In genomic region chr6:79985128-79985527, GRCh38 we compare ENCODE assay signal across 23 cellular contexts. TPM values are rescaled to one million over a fixed set of nuclear protein-coding genes. Genes with fewer than 3 reads are reported as not detected.
DNase-seq lines count a peak whose midpoint lies in the region; ATAC-seq and TF ChIP-seq lines count a peak whose summit lies in the region.
"Had no signal": no experiment of that assay in that cellular context is flagged by ENCODE, and none has a peak within 500 bp of the region (broad histone marks: within the 10 kb centered on the region; RNA-seq: fewer than 3 reads in every experiment).

No MANE protein-coding gene starts in this region.

- no peaks in the 10 kb centered on the region for H3F3A ChIP-seq in Loucy (ENCODE audit: low read depth)

- H3K36me3 ChIP-seq in DND-41 (ENCODE audit: insufficient read depth, low read length): no peaks in the 10 kb centered on the region
- no peaks in the 10 kb centered on the region for H3K36me3 ChIP-seq in Loucy (ENCODE audit: insufficient read depth, low read length)
- no peaks in the 10 kb centered on the region for H3K36me3 ChIP-seq in thymus (ENCODE audit: control insufficient read depth, insufficient read depth)
- H3K36me3 ChIP-seq: HAP-1 had no signal

- H3K27me3 ChIP-seq in DND-41 (ENCODE audit: insufficient read depth, low read length, poor library complexity): no peaks in the 10 kb centered on the region
- H3K27me3 ChIP-seq in Loucy (ENCODE audit: insufficient read depth, low read length, poor library complexity, severe bottlenecking): no peaks in the 10 kb centered on the region
- H3K27me3 ChIP-seq in thymus (ENCODE audit: control insufficient read depth, insufficient read depth): no peaks in the 10 kb centered on the region

- no peaks in the 10 kb centered on the region for H4K20me1 ChIP-seq in DND-41 (ENCODE audit: insufficient read depth, low read length)
- no peaks in the 10 kb centered on the region for H4K20me1 ChIP-seq in Loucy (ENCODE audit: insufficient read depth, low read length, poor library complexity, severe bottlenecking)

- H3K79me2 ChIP-seq in DND-41 (ENCODE audit: insufficient read depth, low read length) (no peaks in the 10 kb centered on the region), Loucy (ENCODE audit: insufficient read depth, low read length) (no peaks in the 10 kb centered on the region)

- no peak overlapping the region for H3K4me3 Mint-ChIP-seq in glutamatergic neuron (ENCODE audit: unreplicated experiment)
- H3K4me3 Mint-ChIP-seq: IgD-negative memory B cell had no signal

- no peak for ATAC-seq in DND-41 (ENCODE audit: insufficient read depth, low read depth)
- ATAC-seq in GM18907 (IDR thresholded peaks at IDR 0.05; ENCODE audit: unreplicated experiment): peak; percentile 43

- no peak for DNase-seq in DND-41
- DNase-seq in glutamatergic neuron: no peak
- no peak for DNase-seq in mucosa of gallbladder (ENCODE audit: low spot score)
- no peak for DNase-seq in MV-4-11 (lab: John Stamatoyannopoulos, UW)
- DNase-seq: ACHN, AML-193, GDM1, Kasumi-1, MM.1S, NCI-H1105, NCI-H1694, NCI-H2081 treated with DMSO at 0.1 percent for 48 hours, NCI-H510A treated with DMSO at 0.1 percent for 48 hours, NCI-H82, RPMI8226, SHP77 treated with DMSO at 0.1 percent for 48 hours, SK-N-SH had no signal

- no peak overlapping the region for H3K4me3 ChIP-seq in DND-41 (ENCODE audit: low read depth in 1 of 2, low read length in 2 of 2)
- no peak overlapping the region for H3K4me3 ChIP-seq in Loucy (ENCODE audit: low read length, poor library complexity, severe bottlenecking)
- no peak overlapping the region for H3K4me3 ChIP-seq in thymus (ENCODE audit: low read length)
- H3K4me3 ChIP-seq: HAP-1 had no signal

- no peaks in the 10 kb centered on the region for H3K9me3 Mint-ChIP-seq in glutamatergic neuron (ENCODE audit: unreplicated experiment)
- H3K9me3 Mint-ChIP-seq: IgD-negative memory B cell had no signal

- H3K9ac ChIP-seq in DND-41 (ENCODE audit: low read depth, low read length) (peak overlapping the region; percentile 21; the same call in 1 of the 2 replicates), Loucy (ENCODE audit: low read depth, low read length, poor library complexity, severe bottlenecking) (peak overlapping the region; percentile 1)
- H3K9ac ChIP-seq: SK-N-SH had no signal

- H3K9me3 ChIP-seq in DND-41 (ENCODE audit: insufficient read depth, low read length, severe bottlenecking) (no peaks in the 10 kb centered on the region), Loucy (ENCODE audit: insufficient read depth, low read depth, low read length) (no peaks in the 10 kb centered on the region), thymus (ENCODE audit: control insufficient read depth) (no peaks in the 10 kb centered on the region)
- H3K9me3 ChIP-seq: HAP-1, SK-N-SH had no signal

- no peak for TF ChIP-seq CTCF in DND-41 (IDR thresholded peaks at IDR 0.05; ENCODE audit: borderline replicate concordance, extremely low read depth, low read length, poor library complexity, severe bottlenecking)
- TF ChIP-seq CTCF in Loucy (conservative IDR thresholded peaks at IDR 0.05; ENCODE audit: low read length): no peak
- no peak for TF ChIP-seq CTCF in glutamatergic neuron (IDR thresholded peaks at IDR 0.05; ENCODE audit: partially characterized antibody, unreplicated experiment)

- H3K4me2 ChIP-seq in DND-41 (ENCODE audit: insufficient read depth, low read length) (no peak overlapping the region), Loucy (ENCODE audit: low read depth, low read length, poor library complexity, severe bottlenecking) (no peak overlapping the region)
- H3K4me2 ChIP-seq: SK-N-SH had no signal

- H3K27ac ChIP-seq in DND-41 (ENCODE audit: low read length) (peak overlapping the region; percentile 53), thymus (ENCODE audit: low read depth) (peak overlapping the region; percentile 95)
- H3K27ac ChIP-seq: C4-2B had no signal

- H3K9me2 ChIP-seq in Loucy (replicated peaks; ENCODE audit: low read depth, low read length): no peaks in the 10 kb centered on the region
- H3K9me2 ChIP-seq: SK-N-SH had no signal

- H3K4me1 Mint-ChIP-seq in glutamatergic neuron (ENCODE audit: low read depth, unreplicated experiment): no peaks in the 10 kb centered on the region

- H3K27me3 Mint-ChIP-seq in glutamatergic neuron (ENCODE audit: unreplicated experiment): no peaks in the 10 kb centered on the region
- H3K27me3 Mint-ChIP-seq: IgD-negative memory B cell had no signal

- H2AFZ ChIP-seq in DND-41 (ENCODE audit: low read depth, low read length) (peak overlapping the region; percentile 16), Loucy (ENCODE audit: low read length) (no peak overlapping the region)

- H3K27ac Mint-ChIP-seq in glutamatergic neuron (ENCODE audit: unreplicated experiment): no peak overlapping the region
- H3K27ac Mint-ChIP-seq: IgD-negative memory B cell had no signal

- H3K36me3 Mint-ChIP-seq in glutamatergic neuron (ENCODE audit: unreplicated experiment): no peaks in the 10 kb centered on the region
- H3K36me3 Mint-ChIP-seq: IgD-negative memory B cell had no signal

- H3K4me1 ChIP-seq in DND-41 (ENCODE audit: insufficient read depth, low read length) (peaks cover 26% of the 10 kb centered on the region), Loucy (ENCODE audit: insufficient read depth, low read length, poor library complexity, severe bottlenecking) (peaks cover 9% of the 10 kb centered on the region), thymus (ENCODE audit: control insufficient read depth, insufficient read depth, low read length) (peaks cover 34% of the 10 kb centered on the region)
- H3K4me1 ChIP-seq: HAP-1 had no signal

RNA-seq across cellular contexts. Expression of gene TTK, which starts 19.3 kb away (rescaled TPM):
- polyA plus RNA-seq in thymus: 5.5 TPM
- total RNA-seq in glutamatergic neuron (ENCODE audit: unreplicated experiment) (6.3 TPM), mucosa of gallbladder (0.92 TPM)

RNA-seq across cellular contexts. Expression of gene ELOVL4, which starts 37.8 kb away (rescaled TPM):
- polyA plus RNA-seq in thymus: 30.6 TPM
- total RNA-seq in glutamatergic neuron (ENCODE audit: unreplicated experiment) (37.2 TPM), mucosa of gallbladder (1.5 TPM)
- polyA plus RNA-seq: IgD-negative memory B cell had no signal

Comparison
In these comparisons a context has a peak if more than half of its experiments do, and no peak if none do; other contexts are left out.
1. RNA of gene ELOVL4, which starts 37.8 kb away (total RNA-seq): 37.2 TPM in glutamatergic neuron (single experiment); 1.5 TPM in mucosa of gallbladder (single experiment); every median in the first group is over 10 times any median in the second.